ENCODE assay signal across 12 cellular contexts in genomic region chr3:128498127-128498626, GRCh38. TPM values are rescaled to one million over a fixed set of nuclear protein-coding genes. Genes with fewer than 3 reads are reported as not detected.
DNase-seq lines count a peak whose midpoint lies in the region; ATAC-seq, FAIRE-seq and TF ChIP-seq lines count a peak whose summit lies in the region.
"Had no signal": no experiment of that assay in that cellular context is flagged by ENCODE, and none has a peak within 500 bp of the region (broad histone marks: within the 10 kb centered on the region; RNA-seq: fewer than 3 reads in every experiment).

No MANE protein-coding gene starts in this region.

- no peak for FAIRE-seq in GM12892 (lab: Jason Lieb, UNC)

- no peak overlapping the region for H3K27ac ChIP-seq in right atrium auricular region
- H3K27ac ChIP-seq: right lobe of liver had no signal

- peak overlapping the region; percentile 19 for H3K4me3 Mint-ChIP-seq in activated CD8-positive, alpha-beta T cell treated with anti-CD3 and anti-CD28 coated beads, Interleukin-2, amount 10 ng/mL, durations not matched to agents 7 days and 5 days
- H3K4me3 Mint-ChIP-seq in naive thymus-derived CD8-positive, alpha-beta T cell = peak overlapping the region; percentile 42 to 77 (median 70)

- no peak for TF ChIP-seq POLR2A in GM12892 (IDR thresholded peaks at IDR 0.05; ENCODE audit: low read depth, low read length)

- no peaks in the 10 kb centered on the region for H3K9me3 ChIP-seq in right atrium auricular region
- H3K9me3 ChIP-seq: right lobe of liver had no signal

- no peaks in the 10 kb centered on the region for H3K9me3 Mint-ChIP-seq in activated CD8-positive, alpha-beta T cell treated with anti-CD3 and anti-CD28 coated beads, Interleukin-2, amount 10 ng/mL, durations not matched to agents 7 days and 5 days (ENCODE audit: insufficient read depth)
- no peaks in the 10 kb centered on the region for H3K9me3 Mint-ChIP-seq in naive thymus-derived CD8-positive, alpha-beta T cell

- CTCF ChIA-PET in activated CD8-positive, alpha-beta T cell treated with anti-CD3 and anti-CD28 coated beads, Interleukin-2, amount 10 ng/mL, durations not matched to agents 7 days and 5 days (lab: Charles Lee) = interaction anchor here (1.2 to 3.2 kb wide), 5 partner anchors 14 to 403 kb away, joined by 3 to 45 read pairs (median 6); no protein-coding TSS in a partner anchor

- H3K27me3 ChIP-seq in right atrium auricular region = peaks cover 2 to 5% of the 10 kb centered on the region in 2 donors

- DNase-seq in right atrium auricular region (ENCODE audit: low spot score) = peak; percentile 38
- no peak for DNase-seq in Right ventricle myocardium superior
- no peak for DNase-seq in activated CD8-positive, alpha-beta T cell treated with anti-CD3 and anti-CD28 coated beads, Interleukin-2, amount 10 ng/mL, durations not matched to agents 7 days and 5 days
- DNase-seq in naive thymus-derived CD8-positive, alpha-beta T cell = no peak
- no peak for DNase-seq in NCI-H2227 treated with DMSO at 0.1 percent for 48 hours (lab: John Stamatoyannopoulos, UW)
- no peak for DNase-seq in GM12892 (ENCODE audit: insufficient read length)
- no peak for DNase-seq in activated gamma-delta T cell treated with Interleukin-2 at 50 U/mL for 16 hours

- peaks cover 0 to 19% of the 10 kb centered on the region in 2 donors for H3K4me1 ChIP-seq in right atrium auricular region

- intact Hi-C loops in Right ventricle myocardium superior (cut with DNase I) = loop anchor here (5.0 to 10.0 kb wide), 4 partner anchors 71 to 423 kb away; no protein-coding TSS in a partner anchor

- no peak for TF ChIP-seq CTCF in right atrium auricular region (IDR thresholded peaks at IDR 0.05)

- H3K36me3 ChIP-seq in right atrium auricular region = no peaks in the 10 kb centered on the region
- H3K36me3 ChIP-seq: right lobe of liver had no signal

- H3K4me1 Mint-ChIP-seq in activated CD8-positive, alpha-beta T cell treated with anti-CD3 and anti-CD28 coated beads, Interleukin-2, amount 10 ng/mL, durations not matched to agents 7 days and 5 days (ENCODE audit: low read depth) = peaks cover 4% of the 10 kb centered on the region
- H3K4me1 Mint-ChIP-seq in naive thymus-derived CD8-positive, alpha-beta T cell = peaks cover 8 to 12% (median 10%) of the 10 kb centered on the region in 4 donors

- H3K36me3 Mint-ChIP-seq in activated CD8-positive, alpha-beta T cell treated with anti-CD3 and anti-CD28 coated beads, Interleukin-2, amount 10 ng/mL, durations not matched to agents 7 days and 5 days (ENCODE audit: low read depth) = no peaks in the 10 kb centered on the region
- H3K36me3 Mint-ChIP-seq in naive thymus-derived CD8-positive, alpha-beta T cell = no peaks in the 10 kb centered on the region

- ATAC-seq in Right ventricle myocardium superior (ENCODE audit: poor library complexity) = no peak
- no peak for ATAC-seq in activated CD8-positive, alpha-beta T cell treated with anti-CD3 and anti-CD28 coated beads, Interleukin-2, amount 10 ng/mL, durations not matched to agents 7 days and 5 days
- no peak for ATAC-seq in naive thymus-derived CD8-positive, alpha-beta T cell
- no peak for ATAC-seq in HG02970 (IDR thresholded peaks at IDR 0.05; ENCODE audit: low FRiP score, unreplicated experiment)

- POLR2A ChIA-PET in activated CD8-positive, alpha-beta T cell treated with anti-CD3 and anti-CD28 coated beads, Interleukin-2, amount 10 ng/mL, durations not matched to agents 7 days and 5 days (lab: Charles Lee) = no interaction called here
- POLR2A ChIA-PET in naive thymus-derived CD8-positive, alpha-beta T cell (lab: Charles Lee) = no interaction called here

- no peak overlapping the region for H3K27ac Mint-ChIP-seq in activated CD8-positive, alpha-beta T cell treated with anti-CD3 and anti-CD28 coated beads, Interleukin-2, amount 10 ng/mL, durations not matched to agents 7 days and 5 days
- peak overlapping the region in 3 of 10 donors; percentile 17 to 69 (median 66) for H3K27ac Mint-ChIP-seq in naive thymus-derived CD8-positive, alpha-beta T cell

- H3K27me3 Mint-ChIP-seq in activated CD8-positive, alpha-beta T cell treated with anti-CD3 and anti-CD28 coated beads, Interleukin-2, amount 10 ng/mL, durations not matched to agents 7 days and 5 days (ENCODE audit: low read depth) = peaks cover 41% of the 10 kb centered on the region
- peaks cover 35 to 93% (median 52%) of the 10 kb centered on the region in 5 donors for H3K27me3 Mint-ChIP-seq in naive thymus-derived CD8-positive, alpha-beta T cell

- peak overlapping the region; percentile 40 to 63 for H3K4me3 ChIP-seq in right atrium auricular region

RNA-seq across cellular contexts. Expression of gene GATA2, which starts 5.2 kb away (rescaled TPM):
- total RNA-seq in right atrium auricular region (10 to 100 TPM; 17.7 to 26.1 TPM), Right ventricle myocardium superior (8.3 TPM)
- total RNA-seq in activated CD8-positive, alpha-beta T cell treated with anti-CD3 and anti-CD28 coated beads, Interleukin-2, amount 10 ng/mL, durations not matched to agents 7 days and 5 days = not detected
- total RNA-seq in naive thymus-derived CD8-positive, alpha-beta T cell = not detected
- polyA plus RNA-seq in naive thymus-derived CD8-positive, alpha-beta T cell = not detected
- 0.17 TPM for polyA plus RNA-seq in GM12892 (2012; ENCODE audit: missing spikeins)

RNA-seq across cellular contexts. Expression of gene DNAJB8, which starts 31.5 kb away (rescaled TPM):
- not detected for total RNA-seq in right atrium auricular region
- total RNA-seq in Right ventricle myocardium superior = not detected
- not detected for total RNA-seq in activated CD8-positive, alpha-beta T cell treated with anti-CD3 and anti-CD28 coated beads, Interleukin-2, amount 10 ng/mL, durations not matched to agents 7 days and 5 days
- total RNA-seq in naive thymus-derived CD8-positive, alpha-beta T cell = not detected
- polyA plus RNA-seq in naive thymus-derived CD8-positive, alpha-beta T cell = not detected
- not detected for polyA plus RNA-seq in GM12892 (2012; ENCODE audit: missing spikeins)
- total RNA-seq: G401, right lobe of liver, RPMI7951 had no signal
- polyA plus RNA-seq: adipose tissue had no signal
